ENCODE assay signal across 19 cellular contexts in genomic region chrX:96102997-96103396, GRCh38.
DNase-seq lines count a peak whose midpoint lies in the region; ATAC-seq and TF ChIP-seq lines count a peak whose summit lies in the region.
"Had no signal": no experiment of that assay in that cellular context is flagged by ENCODE, and none has a peak within 500 bp of the region (broad histone marks: within the 10 kb centered on the region; RNA-seq: fewer than 3 reads in every experiment).

No MANE protein-coding gene starts in this region.

- H3K4me1 Mint-ChIP-seq in chondrocyte (ENCODE audit: low read depth): no peaks in the 10 kb centered on the region
- H3K4me1 Mint-ChIP-seq: CD4-positive, alpha-beta memory T cell had no signal

- no peak for TF ChIP-seq POLR2A in sigmoid colon (IDR thresholded peaks at IDR 0.05)

- peak; percentile 27 for DNase-seq in NCI-H2171 treated with DMSO at 0.1 percent for 48 hours (lab: John Stamatoyannopoulos, UW)
- DNase-seq in NCI-H2171 (lab: John Stamatoyannopoulos, UW): no peak
- DNase-seq in NCI-H1092 (lab: John Stamatoyannopoulos, UW): peak; percentile 15
- DNase-seq in chondrocyte (ENCODE audit: low spot score): peak; percentile 53
- peak; percentile 62 for DNase-seq in sigmoid colon
- DNase-seq in NCI-H524 treated with DMSO at 0.1 percent for 48 hours (lab: John Stamatoyannopoulos, UW): no peak
- no peak for DNase-seq in hypothalamus (lab: John Stamatoyannopoulos, UW)
- DNase-seq: 8988T; Calu3; CD4-positive, alpha-beta memory T cell; DND-41; GOT3; NCI-H1417 treated with DMSO at 0.1 percent for 48 hours; NCI-H510A; NCI-H82; SHP77 treated with DMSO at 0.1 percent for 48 hours had no signal

- H3K36me3 Mint-ChIP-seq in chondrocyte (ENCODE audit: low read depth): no peaks in the 10 kb centered on the region
- H3K36me3 Mint-ChIP-seq: CD4-positive, alpha-beta memory T cell had no signal

- no peak overlapping the region for H3K27ac Mint-ChIP-seq in chondrocyte (ENCODE audit: unreplicated experiment)
- H3K27ac Mint-ChIP-seq: CD4-positive, alpha-beta memory T cell had no signal

- WGBS in sigmoid colon, 2 donors: 82 to 92% methylated on average over 9 of the region's 9 CpGs

- ATAC-seq in GM21360 (IDR thresholded peaks at IDR 0.05; ENCODE audit: unreplicated experiment): no peak
- ATAC-seq: GM12878, SK-N-SH treated with all-trans-retinoic acid at 6 μM for 48 hours had no signal

- H3K36me3 ChIP-seq in sigmoid colon: no peaks in the 10 kb centered on the region

- no peaks in the 10 kb centered on the region for H3K4me1 ChIP-seq in sigmoid colon

- TF ChIP-seq EP300 in sigmoid colon (IDR thresholded peaks at IDR 0.05): no peak

- no peak overlapping the region for H3K4me3 Mint-ChIP-seq in chondrocyte (ENCODE audit: unreplicated experiment)
- H3K4me3 Mint-ChIP-seq: CD4-positive, alpha-beta memory T cell had no signal

- intact Hi-C loops in sigmoid colon (cut with DNase I): no loop called here

- H3K4me3 ChIP-seq in sigmoid colon: no peak overlapping the region
- H3K4me3 ChIP-seq: GM12878 had no signal

- no peak for TF ChIP-seq CTCF in chondrocyte (IDR thresholded peaks at IDR 0.05)
- TF ChIP-seq CTCF in sigmoid colon (IDR thresholded peaks at IDR 0.05): no peak

- no peaks in the 10 kb centered on the region for H3K9me3 ChIP-seq in sigmoid colon

- peaks cover 4% of the 10 kb centered on the region for H3K9me3 Mint-ChIP-seq in chondrocyte (ENCODE audit: low read depth)

- H3K27me3 ChIP-seq in sigmoid colon: no peaks in the 10 kb centered on the region

- no peak overlapping the region for H3K27ac ChIP-seq in sigmoid colon

- no peaks in the 10 kb centered on the region for H3K27me3 Mint-ChIP-seq in chondrocyte (ENCODE audit: low read depth)
- H3K27me3 Mint-ChIP-seq: CD4-positive, alpha-beta memory T cell had no signal

Comparison
In these comparisons a context has a peak if more than half of its experiments do, and no peak if none do; other contexts are left out.
1. DNase-seq: peak in NCI-H2171 treated with DMSO at 0.1 percent for 48 hours (single experiment), NCI-H1092 (single experiment), chondrocyte (single experiment) and sigmoid colon (single experiment); none in NCI-H2171 (single experiment), NCI-H524 treated with DMSO at 0.1 percent for 48 hours (single experiment) and hypothalamus (0 of 51).